Comparison of ENCODE assay signal across 27 cellular contexts in genomic region chrX:10800776-10801175, GRCh38.
"Had no signal": no experiment of that assay in that cellular context is flagged by ENCODE, and none has a peak within 500 bp of the region (broad histone marks: within the 10 kb centered on the region; RNA-seq: fewer than 3 reads in every experiment).

No MANE protein-coding gene starts in this region.

- H3K27ac Mint-ChIP-seq: activated CD8-positive, alpha-beta T cell treated with anti-CD3 and anti-CD28 coated beads for 36 hours; activated naive CD8-positive, alpha-beta T cell; activated T-helper 17 cell treated with anti-CD3 and anti-CD28 coated beads, Interleukin-2, amount 50 U/mL, for 72 hours; brain; WTC11 had no signal

- H3K4me1 Mint-ChIP-seq: activated T-helper 17 cell treated with anti-CD3 and anti-CD28 coated beads, Interleukin-2, amount 50 U/mL, for 72 hours had no signal

- H3K27me3 ChIP-seq: breast epithelium, cardiac muscle cell, colonic mucosa, gastroesophageal sphincter, heart right ventricle had no signal

- H3K9me3 Mint-ChIP-seq: activated CD8-positive, alpha-beta T cell treated with anti-CD3 and anti-CD28 coated beads for 36 hours; activated T-helper 17 cell treated with anti-CD3 and anti-CD28 coated beads, Interleukin-2, amount 50 U/mL, for 72 hours had no signal

- H3K27me3 Mint-ChIP-seq: activated CD8-positive, alpha-beta T cell treated with anti-CD3 and anti-CD28 coated beads for 36 hours; activated naive CD8-positive, alpha-beta T cell; activated T-helper 17 cell treated with anti-CD3 and anti-CD28 coated beads, Interleukin-2, amount 50 U/mL, for 72 hours; brain had no signal

- H3K36me3 Mint-ChIP-seq: activated naive CD8-positive, alpha-beta T cell; brain; WTC11 had no signal

- H3K4me3 ChIP-seq: breast epithelium, cardiac muscle cell, colonic mucosa, gastroesophageal sphincter, heart right ventricle had no signal

- H3K9me3 ChIP-seq: breast epithelium, colonic mucosa, gastroesophageal sphincter, heart right ventricle had no signal

- DNase-seq: activated CD4-positive, alpha-beta T cell treated with anti-CD3 and anti-CD28 coated beads for 48 hours; activated CD4-positive, alpha-beta T cell treated with anti-CD3 and anti-CD28 coated beads, Interleukin-2, amount 50 U/mL, for 1 hour; activated CD4-positive, alpha-beta T cell treated with anti-CD3 and anti-CD28 coated beads, Interleukin-2, amount 50 U/mL, for 48 hours; activated CD8-positive, alpha-beta memory T cell treated with anti-CD3 and anti-CD28 coated beads for 24 hours; activated CD8-positive, alpha-beta T cell treated with anti-CD3 and anti-CD28 coated beads for 36 hours; activated effector memory CD4-positive, alpha-beta T cell treated with Interleukin-2 at 50 U/mL for 16 hours; activated gamma-delta T cell treated with Interleukin-2 at 50 U/mL for 16 hours; activated naive CD4-positive, alpha-beta T cell treated with anti-CD3 and anti-CD28 coated beads, Interleukin-2, amount 50 U/mL, for 16 hours; activated naive CD4-positive, alpha-beta T cell treated with Interleukin-2 at 50 U/mL for 16 hours; activated T-cell treated with anti-CD3 and anti-CD28 coated beads, Interleukin-2, amount 50 U/mL, for 4 hours; amniotic stem cell; anterior cingulate cortex; central memory CD4-positive, alpha-beta T cell; cerebellar nuclear complex; colonic mucosa; effector CD8-positive, alpha-beta T cell; foreskin melanocyte; heart right ventricle; T-helper 2 cell had no signal

- ATAC-seq: activated CD8-positive, alpha-beta T cell treated with anti-CD3 and anti-CD28 coated beads for 36 hours; activated T-cell treated with anti-CD3 and anti-CD28 coated beads, Interleukin-2, amount 50 U/mL, for 4 hours; activated T-helper 17 cell treated with anti-CD3 and anti-CD28 coated beads, Interleukin-2, amount 50 U/mL, for 72 hours; esophagus mucosa; gastroesophageal sphincter; heart right ventricle; WTC11 had no signal

- H3K4me1 ChIP-seq: breast epithelium, colonic mucosa, heart right ventricle had no signal

- H3K27ac ChIP-seq: breast epithelium, cardiac muscle cell, colonic mucosa, gastroesophageal sphincter, heart right ventricle had no signal

- H3K4me3 Mint-ChIP-seq: activated CD8-positive, alpha-beta T cell treated with anti-CD3 and anti-CD28 coated beads for 36 hours; activated naive CD8-positive, alpha-beta T cell; activated T-cell treated with anti-CD3 and anti-CD28 coated beads, Interleukin-2, amount 50 U/mL, for 4 hours; activated T-helper 17 cell treated with anti-CD3 and anti-CD28 coated beads, Interleukin-2, amount 50 U/mL, for 72 hours; brain; WTC11 had no signal

- H3K36me3 ChIP-seq: breast epithelium, cardiac muscle cell, colonic mucosa, gastroesophageal sphincter, heart right ventricle had no signal
